ENCODE assay signal across 1 cellular context in genomic region chr19:48556825-48557224, GRCh38.
TF ChIP-seq lines count a peak whose summit lies in the region.

No MANE protein-coding gene starts in this region.

TF ChIP-seq in GM23338, 12 proteins besides CTCF, POLR2A, EP300 and RAD21 (continued from another document):
- TF ChIP-seq ZNF462 (CRISPR knock-in tag; IDR thresholded peaks at IDR 0.05) (no peak), JUNB (IDR thresholded peaks at IDR 0.05; ENCODE audit: unreplicated experiment) (no peak), EZH2phosphoT487 (IDR thresholded peaks at IDR 0.05; ENCODE audit: unreplicated experiment) (no peak), ZNF114 (CRISPR knock-in tag; IDR thresholded peaks at IDR 0.05) (no peak), NANOG (IDR thresholded peaks at IDR 0.05; ENCODE audit: borderline replicate concordance) (no peak)
